Comparison of ENCODE assay signal across 32 cellular contexts in genomic region chr7:155896531-155897263, GRCh38.
DNase-seq lines count a peak whose midpoint lies in the region; ATAC-seq, FAIRE-seq and TF ChIP-seq lines count a peak whose summit lies in the region.
"Had no signal": no experiment of that assay in that cellular context is flagged by ENCODE, and none has a peak within 500 bp of the region (broad histone marks: within the 10 kb centered on the region; RNA-seq: fewer than 3 reads in every experiment).

No MANE protein-coding gene starts in this region.

- no peaks in the 10 kb centered on the region for H3K27me3 ChIP-seq in HCT116 (ENCODE audit: insufficient read depth, low read length)
- H3K27me3 ChIP-seq: esophagus muscularis mucosa, foreskin keratinocyte had no signal

- H3K9me3 Mint-ChIP-seq in activated CD4-positive, alpha-beta T cell treated with anti-CD3 and anti-CD28 coated beads for 36 hours (ENCODE audit: low read depth): no peaks in the 10 kb centered on the region
- H3K9me3 Mint-ChIP-seq in activated naive CD4-positive, alpha-beta T cell treated with anti-CD3 and anti-CD28 coated beads, Interleukin-2, amount 10 ng/mL, durations not matched to agents 7 days and 5 days: no peaks in the 10 kb centered on the region
- H3K9me3 Mint-ChIP-seq: type B pancreatic cell had no signal

- ATAC-seq in HCT116 (peak; percentile 62), left colon (peak; percentile 84), HG03175 (IDR thresholded peaks at IDR 0.05; ENCODE audit: unreplicated experiment) (no peak)
- ATAC-seq in activated CD4-positive, alpha-beta T cell treated with anti-CD3 and anti-CD28 coated beads for 36 hours: no peak
- ATAC-seq: foreskin keratinocyte; HepG2; stimulated activated memory B cell treated with anti-CD40 and anti-IgM and Interleukin-4, amounts not matched to agents 10 μg/mL and 1 μg/mL and 100 μg/mL, for 72 hours had no signal

- DNase-seq in A172 (ENCODE audit: low spot score) (peak; percentile 77), HCT116 (ENCODE audit: low read depth, low spot score) (no peak), astrocyte of the cerebellum (ENCODE audit: low read depth) (peak; percentile 48), left colon (no peak), urothelium cell line (ENCODE audit: low spot score) (no peak)
- no peak for DNase-seq in activated CD4-positive, alpha-beta T cell treated with anti-CD3 and anti-CD28 coated beads for 36 hours
- DNase-seq in activated naive CD4-positive, alpha-beta T cell treated with anti-CD3 and anti-CD28 coated beads, Interleukin-2, amount 10 ng/mL, durations not matched to agents 7 days and 5 days: no peak
- DNase-seq: activated CD4-positive, alpha-beta T cell treated with anti-CD3 and anti-CD28 coated beads for 48 hours; activated CD8-positive, alpha-beta memory T cell treated with anti-CD3 and anti-CD28 coated beads for 24 hours; activated gamma-delta T cell; activated naive CD8-positive, alpha-beta T cell treated with anti-CD3 and anti-CD28 coated beads, Interleukin-2, amount 10 ng/mL, durations not matched to agents 7 days and 5 days; foreskin keratinocyte; head of caudate nucleus; midbrain; MV-4-11; NCI-H2107; NCI-H345; SW 1271; T-helper 9 cell had no signal

- in situ Hi-C loops in astrocyte of the cerebellum (cut with HindIII; ENCODE audit: low sequenced_read_pairs): no loop called here

- no TSS peak for BruUV-seq in HCT116 (replicated peaks; lab: Mats Ljungman, UMichigan)

- H3K36me3 ChIP-seq in HCT116 (ENCODE audit: control insufficient read depth in 1 of 2, insufficient read depth in 2 of 2, low read length in 2 of 2): no peaks in the 10 kb centered on the region
- H3K36me3 ChIP-seq: esophagus muscularis mucosa, HAP-1 had no signal

- H3K9ac ChIP-seq in HCT116 (ENCODE audit: low read length): no peak overlapping the region

- intact Hi-C loops in HCT116 (cut with micrococcal nuclease): no loop called here
- intact Hi-C loops in left colon (cut with DNase I, micrococcal nuclease): no loop called here
- intact Hi-C loops in activated CD4-positive, alpha-beta T cell treated with anti-CD3 and anti-CD28 coated beads for 36 hours (cut with DNase I, micrococcal nuclease): no loop called here

- FAIRE-seq in urothelium cell line (lab: Jason Lieb, UNC): no peak
- FAIRE-seq: GM12892, HepG2, islet of Langerhans had no signal

- peak overlapping the region; percentile 34 for H3K4me2 ChIP-seq in HCT116 (ENCODE audit: low read length)

- H3K36me3 Mint-ChIP-seq in activated CD4-positive, alpha-beta T cell treated with anti-CD3 and anti-CD28 coated beads for 36 hours (ENCODE audit: low read depth): no peaks in the 10 kb centered on the region
- no peaks in the 10 kb centered on the region for H3K36me3 Mint-ChIP-seq in activated naive CD4-positive, alpha-beta T cell treated with anti-CD3 and anti-CD28 coated beads, Interleukin-2, amount 10 ng/mL, durations not matched to agents 7 days and 5 days
- H3K36me3 Mint-ChIP-seq: activated naive CD8-positive, alpha-beta T cell treated with anti-CD3 and anti-CD28 coated beads, Interleukin-2, amount 10 ng/mL, durations not matched to agents 7 days and 5 days; stimulated activated memory B cell treated with anti-CD40 and anti-IgM and Interleukin-4, amounts not matched to agents 10 μg/mL and 1 μg/mL and 100 μg/mL, for 72 hours; type B pancreatic cell had no signal

- no peaks in the 10 kb centered on the region for H3K79me2 ChIP-seq in HCT116 (ENCODE audit: insufficient read depth, low read length)

- POLR2A ChIA-PET in HCT116 (lab: Charles Lee): no interaction called here
- POLR2A ChIA-PET in activated CD4-positive, alpha-beta T cell treated with anti-CD3 and anti-CD28 coated beads for 36 hours (lab: Charles Lee): no interaction called here

- peaks cover 14 to 24% of the 10 kb centered on the region in 2 experiments; a peak in 3 of 4 replicates for H3K4me1 ChIP-seq in HCT116 (ENCODE audit: control insufficient read depth in 1 of 2, insufficient read depth in 2 of 2, low read length in 2 of 2)
- H3K4me1 ChIP-seq: esophagus muscularis mucosa, foreskin keratinocyte, HAP-1 had no signal

- CTCF ChIA-PET in HCT116 (lab: Charles Lee): no interaction called here
- CTCF ChIA-PET in activated CD4-positive, alpha-beta T cell treated with anti-CD3 and anti-CD28 coated beads for 36 hours (lab: Charles Lee): no interaction called here
- CTCF ChIA-PET in activated naive CD4-positive, alpha-beta T cell treated with anti-CD3 and anti-CD28 coated beads, Interleukin-2, amount 10 ng/mL, durations not matched to agents 7 days and 5 days (lab: Charles Lee): no interaction called here

- H3K27me3 Mint-ChIP-seq in activated CD4-positive, alpha-beta T cell treated with anti-CD3 and anti-CD28 coated beads for 36 hours: peaks cover 6% of the 10 kb centered on the region
- H3K27me3 Mint-ChIP-seq in activated naive CD4-positive, alpha-beta T cell treated with anti-CD3 and anti-CD28 coated beads, Interleukin-2, amount 10 ng/mL, durations not matched to agents 7 days and 5 days: peaks cover 17% of the 10 kb centered on the region
- H3K27me3 Mint-ChIP-seq: B cell; dendritic cell treated with granulocyte-macrophage colony-stimulating factor and Interleukin-4, amounts not matched to agents 40 ng/mL and 50 ng/mL, for 4 days had no signal

- no peak for TF ChIP-seq POLR2A in HCT116 (IDR thresholded peaks at IDR 0.05; ENCODE audit: borderline replicate concordance, extremely low read depth, insufficient read depth, insufficient read length)

- no peaks in the 10 kb centered on the region for H3K4me1 Mint-ChIP-seq in activated CD4-positive, alpha-beta T cell treated with anti-CD3 and anti-CD28 coated beads for 36 hours
- H3K4me1 Mint-ChIP-seq in activated naive CD4-positive, alpha-beta T cell treated with anti-CD3 and anti-CD28 coated beads, Interleukin-2, amount 10 ng/mL, durations not matched to agents 7 days and 5 days: no peaks in the 10 kb centered on the region
- H3K4me1 Mint-ChIP-seq: activated naive CD8-positive, alpha-beta T cell treated with anti-CD3 and anti-CD28 coated beads, Interleukin-2, amount 10 ng/mL, durations not matched to agents 7 days and 5 days; B cell; central memory CD8-positive, alpha-beta T cell; nephron; stimulated activated memory B cell treated with anti-CD40 and anti-IgM and Interleukin-4, amounts not matched to agents 10 μg/mL and 1 μg/mL and 100 μg/mL, for 72 hours had no signal

- RAD21 ChIA-PET in HCT116 (lab: Charles Lee; ENCODE audit: low non-redundant PET in 1 of 2, low total read pairs in 2 of 2, uncharacterized antibody in 2 of 2, unreplicated experiment in 2 of 2): no interaction called here

- H3K4me3 ChIP-seq in HCT116 (replicated peaks in 1 of 2; ENCODE audit: low read depth in 1 of 2, low read length in 2 of 2): no peak overlapping the region
- H3K4me3 ChIP-seq in astrocyte of the cerebellum (ENCODE audit: low read depth, low read length): no peak overlapping the region
- H3K4me3 ChIP-seq: esophagus muscularis mucosa, HAP-1 had no signal

- H4K20me1 ChIP-seq in HCT116 (ENCODE audit: insufficient read depth): no peaks in the 10 kb centered on the region

- no peaks in the 10 kb centered on the region for H3K9me3 ChIP-seq in HCT116 (ENCODE audit: control insufficient read depth in 1 of 2, insufficient read depth in 1 of 2, low read depth in 1 of 2, low read length in 2 of 2)
- H3K9me3 ChIP-seq: HAP-1 had no signal

- no peak overlapping the region for H3K27ac Mint-ChIP-seq in activated CD4-positive, alpha-beta T cell treated with anti-CD3 and anti-CD28 coated beads for 36 hours
- no peak overlapping the region for H3K27ac Mint-ChIP-seq in activated naive CD4-positive, alpha-beta T cell treated with anti-CD3 and anti-CD28 coated beads, Interleukin-2, amount 10 ng/mL, durations not matched to agents 7 days and 5 days
- H3K27ac Mint-ChIP-seq: activated naive CD8-positive, alpha-beta T cell treated with anti-CD3 and anti-CD28 coated beads, Interleukin-2, amount 10 ng/mL, durations not matched to agents 7 days and 5 days; B cell; dendritic cell treated with granulocyte-macrophage colony-stimulating factor and Interleukin-4, amounts not matched to agents 40 ng/mL and 50 ng/mL, for 4 days; nephron; stimulated activated memory B cell treated with anti-CD40 and anti-IgM and Interleukin-4, amounts not matched to agents 10 μg/mL and 1 μg/mL and 100 μg/mL, for 72 hours; type B pancreatic cell had no signal

- no peak for TF ChIP-seq RAD21 in HCT116 (IDR thresholded peaks at IDR 0.05; ENCODE audit: low read depth)

- H3K9me2 ChIP-seq in HCT116 (ENCODE audit: insufficient read depth): no peaks in the 10 kb centered on the region

- no peak overlapping the region for H2AFZ ChIP-seq in HCT116 (ENCODE audit: low read depth, low read length, poor library complexity, severe bottlenecking)

- H3K27ac ChIP-seq in HCT116 (ENCODE audit: low read depth, low read length): no peak overlapping the region
- H3K27ac ChIP-seq: esophagus muscularis mucosa, foreskin keratinocyte, VCaP had no signal

- no peak overlapping the region for H3K4me3 Mint-ChIP-seq in activated CD4-positive, alpha-beta T cell treated with anti-CD3 and anti-CD28 coated beads for 36 hours
- H3K4me3 Mint-ChIP-seq in activated naive CD4-positive, alpha-beta T cell treated with anti-CD3 and anti-CD28 coated beads, Interleukin-2, amount 10 ng/mL, durations not matched to agents 7 days and 5 days: no peak overlapping the region
- H3K4me3 Mint-ChIP-seq: activated naive CD8-positive, alpha-beta T cell treated with anti-CD3 and anti-CD28 coated beads, Interleukin-2, amount 10 ng/mL, durations not matched to agents 7 days and 5 days; B cell; central memory CD8-positive, alpha-beta T cell; dendritic cell treated with granulocyte-macrophage colony-stimulating factor and Interleukin-4, amounts not matched to agents 40 ng/mL and 50 ng/mL, for 4 days; nephron; stimulated activated memory B cell treated with anti-CD40 and anti-IgM and Interleukin-4, amounts not matched to agents 10 μg/mL and 1 μg/mL and 100 μg/mL, for 72 hours; type B pancreatic cell had no signal

- no peak for TF ChIP-seq CTCF in HCT116 (IDR thresholded peaks at IDR 0.05 in 2 of 3, conservative IDR thresholded peaks at IDR 0.05 in 1 of 3; ENCODE audit: borderline replicate concordance in 1 of 3, insufficient read depth in 1 of 3, low read depth in 2 of 3, low read length in 2 of 3)
- no peak for TF ChIP-seq CTCF in astrocyte of the cerebellum (IDR thresholded peaks at IDR 0.05; ENCODE audit: low read depth, low read length, missing control alignments)

TF ChIP-seq in HCT116, 20 proteins besides CTCF, POLR2A, EP300 and RAD21 (continues in another document):
- TF ChIP-seq FOSL1 (IDR thresholded peaks at IDR 0.05; ENCODE audit: low read depth) (peak; percentile 57), EGR1 (IDR thresholded peaks at IDR 0.05; ENCODE audit: low read depth) (no peak), CBX3 (IDR thresholded peaks at IDR 0.05; ENCODE audit: low read depth) (no peak)

Comparison
In these comparisons a context has a peak if more than half of its experiments do, and no peak if none do; other contexts are left out.
1. DNase-seq: peak in A172 (single experiment) and astrocyte of the cerebellum (single experiment); none in HCT116 (single experiment), left colon (0 of 2), urothelium cell line (single experiment), activated CD4-positive, alpha-beta T cell treated with anti-CD3 and anti-CD28 coated beads for 36 hours (single experiment) and activated naive CD4-positive, alpha-beta T cell treated with anti-CD3 and anti-CD28 coated beads, Interleukin-2, amount 10 ng/mL, durations not matched to agents 7 days and 5 days (single experiment).
2. ATAC-seq: peak in HCT116 (single experiment) and left colon (single experiment); none in HG03175 (single experiment) and activated CD4-positive, alpha-beta T cell treated with anti-CD3 and anti-CD28 coated beads for 36 hours (single experiment).